Comparison of ENCODE assay signal across 1 cellular context in genomic region chr1:89831462-89832113, GRCh38.
TF ChIP-seq lines count a peak whose summit lies in the region.

No MANE protein-coding gene starts in this region.

TF ChIP-seq in GM23338, 12 proteins besides CTCF, POLR2A, EP300 and RAD21 (continued from another document):
- TF ChIP-seq, protein P1, sequence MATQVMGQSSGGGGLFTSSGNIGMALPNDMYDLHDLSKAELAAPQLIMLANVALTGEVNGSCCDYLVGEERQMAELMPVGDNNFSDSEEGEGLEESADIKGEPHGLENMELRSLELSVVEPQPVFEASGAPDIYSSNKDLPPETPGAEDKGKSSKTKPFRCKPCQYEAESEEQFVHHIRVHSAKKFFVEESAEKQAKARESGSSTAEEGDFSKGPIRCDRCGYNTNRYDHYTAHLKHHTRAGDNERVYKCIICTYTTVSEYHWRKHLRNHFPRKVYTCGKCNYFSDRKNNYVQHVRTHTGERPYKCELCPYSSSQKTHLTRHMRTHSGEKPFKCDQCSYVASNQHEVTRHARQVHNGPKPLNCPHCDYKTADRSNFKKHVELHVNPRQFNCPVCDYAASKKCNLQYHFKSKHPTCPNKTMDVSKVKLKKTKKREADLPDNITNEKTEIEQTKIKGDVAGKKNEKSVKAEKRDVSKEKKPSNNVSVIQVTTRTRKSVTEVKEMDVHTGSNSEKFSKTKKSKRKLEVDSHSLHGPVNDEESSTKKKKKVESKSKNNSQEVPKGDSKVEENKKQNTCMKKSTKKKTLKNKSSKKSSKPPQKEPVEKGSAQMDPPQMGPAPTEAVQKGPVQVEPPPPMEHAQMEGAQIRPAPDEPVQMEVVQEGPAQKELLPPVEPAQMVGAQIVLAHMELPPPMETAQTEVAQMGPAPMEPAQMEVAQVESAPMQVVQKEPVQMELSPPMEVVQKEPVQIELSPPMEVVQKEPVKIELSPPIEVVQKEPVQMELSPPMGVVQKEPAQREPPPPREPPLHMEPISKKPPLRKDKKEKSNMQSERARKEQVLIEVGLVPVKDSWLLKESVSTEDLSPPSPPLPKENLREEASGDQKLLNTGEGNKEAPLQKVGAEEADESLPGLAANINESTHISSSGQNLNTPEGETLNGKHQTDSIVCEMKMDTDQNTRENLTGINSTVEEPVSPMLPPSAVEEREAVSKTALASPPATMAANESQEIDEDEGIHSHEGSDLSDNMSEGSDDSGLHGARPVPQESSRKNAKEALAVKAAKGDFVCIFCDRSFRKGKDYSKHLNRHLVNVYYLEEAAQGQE (IDR thresholded peaks at IDR 0.05; ENCODE audit: unreplicated experiment) = no peak
- no peak for TF ChIP-seq ZNF114 (CRISPR knock-in tag; IDR thresholded peaks at IDR 0.05)
- no peak for TF ChIP-seq ETS1 (IDR thresholded peaks at IDR 0.05)
- TF ChIP-seq STAT1 (IDR thresholded peaks at IDR 0.05; ENCODE audit: unreplicated experiment) = no peak
- no peak for TF ChIP-seq ZNF331 (CRISPR knock-in tag; IDR thresholded peaks at IDR 0.05; ENCODE audit: low read depth)
- TF ChIP-seq POLR2AphosphoS5 (IDR thresholded peaks at IDR 0.05; ENCODE audit: low read depth) = no peak
- TF ChIP-seq JUNB (IDR thresholded peaks at IDR 0.05; ENCODE audit: unreplicated experiment) = no peak
- no peak for TF ChIP-seq EZH2phosphoT487 (IDR thresholded peaks at IDR 0.05; ENCODE audit: unreplicated experiment)
- TF ChIP-seq NANOG (IDR thresholded peaks at IDR 0.05; ENCODE audit: borderline replicate concordance) = no peak
